Comparison of ENCODE assay signal across 12 cellular contexts in genomic region chr5:32182463-32183081, GRCh38. TPM values are rescaled to one million over a fixed set of nuclear protein-coding genes. Genes with fewer than 3 reads are reported as not detected.
DNase-seq lines count a peak whose midpoint lies in the region; ATAC-seq and TF ChIP-seq lines count a peak whose summit lies in the region.
"Had no signal": no experiment of that assay in that cellular context is flagged by ENCODE, and none has a peak within 500 bp of the region (broad histone marks: within the 10 kb centered on the region; RNA-seq: fewer than 3 reads in every experiment).

No MANE protein-coding gene starts in this region.

- intact Hi-C loops in heart right ventricle (cut with DNase I), result no loop called here

- peaks cover 0 to 5% (median 0%) of the 10 kb centered on the region in 9 donors for H3K4me1 ChIP-seq in heart right ventricle
- H3K4me1 ChIP-seq: breast epithelium, SJSA1 had no signal

- peaks cover 5% of the 10 kb centered on the region for H3K36me3 Mint-ChIP-seq in endothelial cell (ENCODE audit: low read depth, unreplicated experiment)

- H3K27ac Mint-ChIP-seq in endothelial cell (ENCODE audit: unreplicated experiment), result no peak overlapping the region

- H3K4me3 ChIP-seq in heart right ventricle, result no peak overlapping the region
- H3K4me3 ChIP-seq: breast epithelium, SJSA1 had no signal

- H3K9me3 ChIP-seq in heart right ventricle, result peaks cover 0 to 5% (median 2%) of the 10 kb centered on the region in 11 donors
- H3K9me3 ChIP-seq: breast epithelium, SJSA1 had no signal

- no peak for TF ChIP-seq CTCF in heart right ventricle (IDR thresholded peaks at IDR 0.05)
- TF ChIP-seq CTCF in endothelial cell (IDR thresholded peaks at IDR 0.05; ENCODE audit: unreplicated experiment), result no peak

- no peak overlapping the region for H3K4me3 Mint-ChIP-seq in endothelial cell (ENCODE audit: unreplicated experiment)

- H3K27ac ChIP-seq in heart right ventricle, result no peak overlapping the region
- H3K27ac ChIP-seq: breast epithelium, SJSA1 had no signal

- no peak for DNase-seq in heart right ventricle
- no peak for DNase-seq in SHP77 (lab: John Stamatoyannopoulos, UW)
- no peak for DNase-seq in endothelial cell (ENCODE audit: low spot score)
- no peak for DNase-seq in cortex of kidney (lab: John Stamatoyannopoulos, UW)
- DNase-seq in activated effector memory CD4-positive, alpha-beta T cell treated with anti-CD3 and anti-CD28 coated beads, Interleukin-2, amount 50 U/mL, for 16 hours, result no peak
- DNase-seq: NCI-H1694 treated with DMSO at 0.1 percent for 48 hours; stimulated activated CD8-positive, alpha-beta memory T cell treated with anti-CD3 and anti-CD28 coated beads, Interleukin-4, amount 100 ng/mL, for 48 hours had no signal

- no peaks in the 10 kb centered on the region for H3K36me3 ChIP-seq in heart right ventricle
- H3K36me3 ChIP-seq: breast epithelium, SJSA1 had no signal

- ATAC-seq in GM19025 (IDR thresholded peaks at IDR 0.05; ENCODE audit: low read depth, unreplicated experiment) (peak; percentile 60), GM21717 (IDR thresholded peaks at IDR 0.05; ENCODE audit: unreplicated experiment) (peak; percentile 77), HG03442 (IDR thresholded peaks at IDR 0.05; ENCODE audit: unreplicated experiment) (peak; percentile 65), heart right ventricle (peak; percentile 33 to 93 (median 58))

- H3K27me3 Mint-ChIP-seq in endothelial cell (ENCODE audit: unreplicated experiment), result peaks cover 2% of the 10 kb centered on the region

- no peaks in the 10 kb centered on the region for H3K27me3 ChIP-seq in heart right ventricle
- H3K27me3 ChIP-seq: breast epithelium, SJSA1 had no signal

- no peaks in the 10 kb centered on the region for H3K9me3 Mint-ChIP-seq in endothelial cell (ENCODE audit: unreplicated experiment)

- 44 to 52% methylated on average over 5 of the region's 5 CpGs for WGBS in heart right ventricle, 2 donors

- peaks cover 3% of the 10 kb centered on the region for H3K4me1 Mint-ChIP-seq in endothelial cell (ENCODE audit: unreplicated experiment)

RNA-seq across cellular contexts. Expression of gene GOLPH3, which starts 8.5 kb away (rescaled TPM):
- total RNA-seq in heart right ventricle (10 to 100 TPM; 33.7 to 69.5 (median 40.4) TPM), endothelial cell (ENCODE audit: unreplicated experiment) (105 TPM)
- 10 to 100 TPM; 23.2 to 29.1 TPM for polyA plus RNA-seq in heart right ventricle
